ENCODE assay signal across 9 cellular contexts in genomic region chr7:1123721-1124120, GRCh38. TPM values are rescaled to one million over a fixed set of nuclear protein-coding genes. Genes with fewer than 3 reads are reported as not detected.
DNase-seq lines count a peak whose midpoint lies in the region; ATAC-seq, FAIRE-seq and TF ChIP-seq lines count a peak whose summit lies in the region.
"Had no signal": no experiment of that assay in that cellular context is flagged by ENCODE, and none has a peak within 500 bp of the region (broad histone marks: within the 10 kb centered on the region; RNA-seq: fewer than 3 reads in every experiment).

No MANE protein-coding gene starts in this region.

- H3K4me2 ChIP-seq in neural cell (ENCODE audit: low read length) = no peak overlapping the region

- WGBS in small intestine, 3 donors = 49 to 78% (median 75%) methylated on average over 17 of the region's 17 CpGs

- CTCF ChIA-PET in A673 (lab: Charles Lee) = interaction anchor here (0.6 to 1.3 kb wide), 4 partner anchors 58 to 946 kb away, joined by 3 to 12 read pairs (median 4); no protein-coding TSS in a partner anchor

- POLR2A ChIA-PET in A673 (lab: Charles Lee; ENCODE audit: low non-redundant PET) = interaction anchor here (0.6 kb wide), 1 partner anchor 372 kb away, joined by 3 read pairs; no protein-coding TSS in a partner anchor

- H3K4me3 ChIP-seq in A673 (ENCODE audit: low read depth, low read length, poor library complexity, severe bottlenecking) = no peak overlapping the region
- H3K4me3 ChIP-seq in neural cell (ENCODE audit: low read length) = no peak overlapping the region
- no peak overlapping the region for H3K4me3 ChIP-seq in small intestine (ENCODE audit: low read depth in 1 of 2, low read length in 2 of 2)

- DNase-seq in A673 (ENCODE audit: low spot score) (peak; percentile 66), SK-N-DZ (ENCODE audit: low spot score) (peak; percentile 37), frontal cortex (ENCODE audit: low spot score in 2 of 2) (peak; percentile 69 to 75), small intestine (no peak), SIG-M5 treated with dmso at 0.1 percent for 504 hours (lab: John Stamatoyannopoulos, UW; ENCODE audit: unreplicated experiment) (no peak)
- DNase-seq in stimulated activated CD4-positive, alpha-beta T cell treated with anti-CD3 and anti-CD28 coated beads, Interleukin-4, amount 100 ng/mL, for 1 hour = no peak
- DNase-seq: Calu3 had no signal

- peaks cover 5% of the 10 kb centered on the region for H3K36me3 ChIP-seq in A673 (ENCODE audit: insufficient read depth, low read length, poor library complexity, severe bottlenecking)
- H3K36me3 ChIP-seq in neural cell (ENCODE audit: insufficient read depth, low read length) = no peaks in the 10 kb centered on the region
- peaks cover 0 to 2% of the 10 kb centered on the region in 2 donors for H3K36me3 ChIP-seq in small intestine (ENCODE audit: control insufficient read depth in 2 of 2, insufficient read depth in 2 of 2, low read length in 2 of 2)

- H3K27me3 ChIP-seq in A673 (replicated peaks; ENCODE audit: insufficient read depth, low read depth, low read length, poor library complexity) = no peaks in the 10 kb centered on the region
- no peaks in the 10 kb centered on the region for H3K27me3 ChIP-seq in neural cell (ENCODE audit: insufficient read depth, low read depth, low read length)
- H3K27me3 ChIP-seq in small intestine (ENCODE audit: control insufficient read depth in 2 of 2, insufficient read depth in 2 of 2, low read length in 2 of 2) = no peaks in the 10 kb centered on the region

- H3K27ac ChIP-seq in A673 (ENCODE audit: low read depth, low read length, poor library complexity, severe bottlenecking) = peak overlapping the region; percentile 53
- no peak overlapping the region for H3K27ac ChIP-seq in neural cell (ENCODE audit: low read length)
- H3K27ac ChIP-seq in small intestine (ENCODE audit: low read depth in 1 of 2, low read length in 1 of 2) = no peak overlapping the region

- H3K79me2 ChIP-seq in neural cell (replicated peaks; ENCODE audit: insufficient read depth, low read length) = no peaks in the 10 kb centered on the region

- no peak for ATAC-seq in HG02938 (IDR thresholded peaks at IDR 0.05; ENCODE audit: unreplicated experiment)

- no peaks in the 10 kb centered on the region for H3K9me2 ChIP-seq in neural cell (ENCODE audit: insufficient read depth, low read length)

- no peak for FAIRE-seq in frontal cortex (lab: Jason Lieb, UNC)
- FAIRE-seq in small intestine (lab: Jason Lieb, UNC) = no peak

- BruUV-seq in A673 (replicated peaks; lab: Mats Ljungman, UMichigan) = no TSS peak

- TF ChIP-seq RAD21 in neural cell (conservative IDR thresholded peaks at IDR 0.05) = peak; percentile 37

- H3K4me1 ChIP-seq in A673 (ENCODE audit: insufficient read depth, low read length, poor library complexity, severe bottlenecking) (peaks cover 20% of the 10 kb centered on the region), small intestine (ENCODE audit: control insufficient read depth in 2 of 2, insufficient read depth in 1 of 2, low read depth in 1 of 2, low read length in 1 of 2) (no peaks in the 10 kb centered on the region)

- no peaks in the 10 kb centered on the region for H4K20me1 ChIP-seq in neural cell (ENCODE audit: insufficient read depth)

- TF ChIP-seq CTCF in A673 (conservative IDR thresholded peaks at IDR 0.05; ENCODE audit: low read depth, low read length) (peak; percentile 70), neural cell (IDR thresholded peaks at IDR 0.05; ENCODE audit: poor library complexity, severe bottlenecking) (peak; percentile 55)

- H3K9me3 ChIP-seq in A673 (ENCODE audit: low read depth, low read length, poor library complexity, severe bottlenecking) (no peaks in the 10 kb centered on the region), neural cell (ENCODE audit: low read length) (no peaks in the 10 kb centered on the region), small intestine (ENCODE audit: control insufficient read depth, low read depth) (no peaks in the 10 kb centered on the region)

- H2AFZ ChIP-seq in neural cell (ENCODE audit: low read depth, low read length) = no peak overlapping the region

- no peaks in the 10 kb centered on the region for H3F3A ChIP-seq in neural cell (ENCODE audit: insufficient read depth, low read length, poor library complexity, severe bottlenecking)

- intact Hi-C loops in A673 (cut with micrococcal nuclease; ENCODE audit: unreplicated experiment) = no loop called here

- no peak overlapping the region for H3K9ac ChIP-seq in neural cell (ENCODE audit: low read length)

- TF ChIP-seq EP300 in neural cell (conservative IDR thresholded peaks at IDR 0.05; ENCODE audit: poor library complexity, severe bottlenecking) = no peak

TF ChIP-seq in neural cell, 6 proteins besides CTCF, POLR2A, EP300 and RAD21:
- no peak for TF ChIP-seq TAF1 (IDR thresholded peaks at IDR 0.05; ENCODE audit: low read depth)
- TF ChIP-seq SMC3 (conservative IDR thresholded peaks at IDR 0.05; ENCODE audit: poor library complexity) = peak; percentile 50

RNA-seq across cellular contexts. Expression of gene GPER1, which starts 35.8 kb away (rescaled TPM):
- total RNA-seq in A673 (2021) (0.37 and 0.63 TPM in 2 replicates), frontal cortex (1.6 TPM)
- 0.46 and 0.47 TPM in 2 replicates for polyA plus RNA-seq in SK-N-DZ (2014; cell fraction: cytosol; rRNA removed)
- polyA plus RNA-seq in SK-N-DZ (2014; cell fraction: nucleus; rRNA removed) = 0.67 and 0.89 TPM in 2 replicates
- polyA plus RNA-seq in neural cell (not detected in 2 replicates), small intestine (1 to 10 TPM in 1 of 3 donors, under 1 TPM in 2; 0.54 to 4.7 (median 0.67) TPM)
- polyA minus RNA-seq in neural cell = not detected in 2 replicates

RNA-seq across cellular contexts. Expression of gene ZFAND2A, which starts 36.3 kb away (rescaled TPM):
- total RNA-seq in A673 (2021) (26.1 and 27.4 TPM in 2 replicates), frontal cortex (15.1 TPM)
- 19.3 and 25.0 TPM in 2 replicates for polyA plus RNA-seq in SK-N-DZ (2014; cell fraction: cytosol; rRNA removed)
- polyA plus RNA-seq in SK-N-DZ (2014; cell fraction: nucleus; rRNA removed) = 16.4 and 26.1 TPM in 2 replicates
- polyA plus RNA-seq in neural cell (67.0 and 69.9 TPM in 2 replicates), small intestine (10 to 100 TPM; 29.4 to 84.5 (median 71.6) TPM)
- polyA minus RNA-seq in neural cell = 19.1 and 28.2 TPM in 2 replicates

Comparison
In these comparisons a context has a peak if more than half of its experiments do, and no peak if none do; other contexts are left out.
1. DNase-seq: peak in A673 (single experiment), SK-N-DZ (single experiment) and frontal cortex (2 of 2); none in stimulated activated CD4-positive, alpha-beta T cell treated with anti-CD3 and anti-CD28 coated beads, Interleukin-4, amount 100 ng/mL, for 1 hour (single experiment), small intestine (single experiment) and SIG-M5 treated with dmso at 0.1 percent for 504 hours (single experiment).